Comparison of ENCODE assay signal across 1 cellular context in genomic region chr2:68032702-68033101, GRCh38.
TF ChIP-seq lines count a peak whose summit lies in the region.

No MANE protein-coding gene starts in this region.

TF ChIP-seq in endothelial cell of umbilical vein, 7 proteins besides CTCF, POLR2A, EP300 and RAD21:
- no peak for TF ChIP-seq POLR2AphosphoS5 (IDR thresholded peaks at IDR 0.05; ENCODE audit: insufficient read depth, low read depth, low read length)
- no peak for TF ChIP-seq MYC (IDR thresholded peaks at IDR 0.05; ENCODE audit: low read depth, low read length)
- no peak for TF ChIP-seq GATA2 (IDR thresholded peaks at IDR 0.05; ENCODE audit: insufficient read depth, insufficient read length, low read depth, low read length)
- TF ChIP-seq EZH2 (IDR thresholded peaks at IDR 0.05; ENCODE audit: borderline replicate concordance, low read depth, low read length, severe bottlenecking), result no peak
- no peak for TF ChIP-seq MAX (IDR thresholded peaks at IDR 0.05; ENCODE audit: insufficient read depth, insufficient read length)
- no peak for TF ChIP-seq FOS (IDR thresholded peaks at IDR 0.05; ENCODE audit: borderline replicate concordance, insufficient read depth, low read length)
- TF ChIP-seq JUN (IDR thresholded peaks at IDR 0.05; ENCODE audit: borderline replicate concordance, insufficient read depth, insufficient read length, low read depth), result no peak
